ENCODE assay signal across 17 cellular contexts in the genomic region with DNA sequence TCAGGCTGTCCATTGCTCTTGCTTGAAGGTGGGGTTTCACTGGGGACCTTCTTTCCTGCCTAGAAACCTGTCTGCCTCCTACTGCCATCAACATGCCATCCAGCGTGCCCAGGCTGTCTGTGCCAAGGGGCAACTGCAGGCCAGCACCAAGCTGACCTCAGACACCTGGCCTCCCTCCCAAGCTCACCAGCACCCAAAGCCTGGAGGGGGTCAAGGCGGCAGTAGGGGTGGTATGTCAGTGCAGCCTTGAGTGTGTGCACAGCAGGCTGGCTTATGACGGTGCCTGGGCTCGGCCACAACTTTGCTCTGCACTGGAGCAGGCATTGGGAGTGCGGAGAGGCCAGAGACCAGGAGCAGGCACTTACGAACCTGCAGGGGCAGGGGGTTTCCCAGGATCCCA.
DNase-seq lines count a peak whose midpoint lies in the region; ATAC-seq and TF ChIP-seq lines count a peak whose summit lies in the region.
"Had no signal": no experiment of that assay in that cellular context is flagged by ENCODE, and none has a peak within 500 bp of the region (broad histone marks: within the 10 kb centered on the region; RNA-seq: fewer than 3 reads in every experiment).

No MANE protein-coding gene starts in this region.

- H3K9ac ChIP-seq in mesenchymal stem cell (ENCODE audit: low read length): no peak overlapping the region
- H3K9ac ChIP-seq: BLaER1 treated with 17β-estradiol and CSF1 and Interleukin-3, amounts not matched to agents 10 nM and 100 nM; GM23248 had no signal

- H2BK5ac ChIP-seq in mesenchymal stem cell (ENCODE audit: low read depth, low read length, poor library complexity, severe bottlenecking): no peak overlapping the region

- H3K36me3 ChIP-seq in mesenchymal stem cell (ENCODE audit: control insufficient read depth in 1 of 2, insufficient read depth in 2 of 2, low read depth in 1 of 2, low read length in 2 of 2) (no peaks in the 10 kb centered on the region), upper lobe of right lung (no peaks in the 10 kb centered on the region)
- H3K36me3 ChIP-seq: BLaER1 treated with 17β-estradiol and CSF1 and Interleukin-3, amounts not matched to agents 10 nM and 100 nM had no signal

- no peak overlapping the region for H3K4me2 ChIP-seq in mesenchymal stem cell (ENCODE audit: low read length, poor library complexity, severe bottlenecking)
- H3K4me2 ChIP-seq: BLaER1 treated with 17β-estradiol and CSF1 and Interleukin-3, amounts not matched to agents 10 nM and 100 nM had no signal

- no peak overlapping the region for H3K4me3 Mint-ChIP-seq in stimulated activated naive CD8-positive, alpha-beta T cell treated with anti-CD3 and anti-CD28 coated beads, Interleukin-15, amount 100 ng/mL, for 72 hours
- H3K4me3 Mint-ChIP-seq in activated CD4-positive, alpha-beta T cell treated with anti-CD3 and anti-CD28 coated beads, Interleukin-2, amount 10 ng/mL, durations not matched to agents 24 days and 14 days: no peak overlapping the region
- H3K4me3 Mint-ChIP-seq: B cell; CD8-positive, alpha-beta T cell had no signal

- H3K23ac ChIP-seq in mesenchymal stem cell (ENCODE audit: low read length in 2 of 2): no peak overlapping the region

- no peak overlapping the region for H3K4me3 ChIP-seq in mesenchymal stem cell (ENCODE audit: insufficient read depth in 1 of 2, low read depth in 1 of 2, low read length in 2 of 2)
- no peak overlapping the region for H3K4me3 ChIP-seq in upper lobe of right lung
- H3K4me3 ChIP-seq: BLaER1 treated with 17β-estradiol and CSF1 and Interleukin-3, amounts not matched to agents 10 nM and 100 nM; GM12878; GM23248 had no signal

- H2AFZ ChIP-seq in mesenchymal stem cell (ENCODE audit: low read depth, low read length): no peak overlapping the region
- H2AFZ ChIP-seq: GM23248 had no signal

- DNase-seq in stimulated activated naive CD8-positive, alpha-beta T cell treated with anti-CD3 and anti-CD28 coated beads, Interleukin-15, Interleukin-2, amounts not matched to agents 100 U/mL and 50 U/mL, for 24 hours: no peak
- DNase-seq in stimulated activated naive CD8-positive, alpha-beta T cell treated with anti-CD3 and anti-CD28 coated beads, Interleukin-15, amount 100 ng/mL, for 72 hours: no peak
- no peak for DNase-seq in mesenchymal stem cell
- no peak for DNase-seq in upper lobe of right lung
- DNase-seq in retina: no peak
- no peak for DNase-seq in activated CD4-positive, alpha-beta T cell treated with anti-CD3 and anti-CD28 coated beads, Interleukin-2, amount 10 ng/mL, durations not matched to agents 24 days and 14 days
- no peak for DNase-seq in AG20443 (ENCODE audit: low spot score)
- DNase-seq: 8988T; Calu3; CD8-positive, alpha-beta T cell; DMS79 treated with DMSO at 0.1 percent for 48 hours; GF-D8; GM23248; HCEC 1CT had no signal

- no peaks in the 10 kb centered on the region for H3K9me3 Mint-ChIP-seq in stimulated activated naive CD8-positive, alpha-beta T cell treated with anti-CD3 and anti-CD28 coated beads, Interleukin-15, amount 100 ng/mL, for 72 hours
- H3K9me3 Mint-ChIP-seq in activated CD4-positive, alpha-beta T cell treated with anti-CD3 and anti-CD28 coated beads, Interleukin-2, amount 10 ng/mL, durations not matched to agents 24 days and 14 days: no peaks in the 10 kb centered on the region

- no peak overlapping the region for H2BK15ac ChIP-seq in mesenchymal stem cell (ENCODE audit: low read depth, poor library complexity, severe bottlenecking)

- no peak overlapping the region for H2BK120ac ChIP-seq in mesenchymal stem cell (ENCODE audit: low read depth, low read length)

- no peaks in the 10 kb centered on the region for H3K36me3 Mint-ChIP-seq in activated CD4-positive, alpha-beta T cell treated with anti-CD3 and anti-CD28 coated beads, Interleukin-2, amount 10 ng/mL, durations not matched to agents 24 days and 14 days (ENCODE audit: low read depth)
- H3K36me3 Mint-ChIP-seq: CD8-positive, alpha-beta T cell had no signal

- WGBS in mesenchymal stem cell: 91% methylated on average over 5 of the region's 6 CpGs

- H2AK5ac ChIP-seq in mesenchymal stem cell (ENCODE audit: low read length, severe bottlenecking): no peak overlapping the region

- H3K27ac ChIP-seq in mesenchymal stem cell (ENCODE audit: low read length, poor library complexity, severe bottlenecking): no peak overlapping the region
- no peak overlapping the region for H3K27ac ChIP-seq in upper lobe of right lung
- H3K27ac ChIP-seq: BLaER1 treated with 17β-estradiol and CSF1 and Interleukin-3, amounts not matched to agents 10 nM and 100 nM; GM23248 had no signal

- H3K18ac ChIP-seq in mesenchymal stem cell (ENCODE audit: low read depth in 1 of 2, low read length in 2 of 2): no peak overlapping the region

- H4K91ac ChIP-seq in mesenchymal stem cell (ENCODE audit: low read length): peak overlapping the region; percentile 18

- H3K27ac Mint-ChIP-seq in stimulated activated naive CD8-positive, alpha-beta T cell treated with anti-CD3 and anti-CD28 coated beads, Interleukin-15, amount 100 ng/mL, for 72 hours: no peak overlapping the region
- no peak overlapping the region for H3K27ac Mint-ChIP-seq in activated CD4-positive, alpha-beta T cell treated with anti-CD3 and anti-CD28 coated beads, Interleukin-2, amount 10 ng/mL, durations not matched to agents 24 days and 14 days
- H3K27ac Mint-ChIP-seq: B cell; CD8-positive, alpha-beta T cell had no signal

- TF ChIP-seq CTCF in upper lobe of right lung (IDR thresholded peaks at IDR 0.05): no peak

- no peak overlapping the region for H2BK12ac ChIP-seq in mesenchymal stem cell (ENCODE audit: low read length in 2 of 2)

- H3K14ac ChIP-seq in mesenchymal stem cell (ENCODE audit: low read length in 2 of 2): no peak overlapping the region

- no peaks in the 10 kb centered on the region for H3K4me1 Mint-ChIP-seq in stimulated activated naive CD8-positive, alpha-beta T cell treated with anti-CD3 and anti-CD28 coated beads, Interleukin-15, amount 100 ng/mL, for 72 hours
- H3K4me1 Mint-ChIP-seq in activated CD4-positive, alpha-beta T cell treated with anti-CD3 and anti-CD28 coated beads, Interleukin-2, amount 10 ng/mL, durations not matched to agents 24 days and 14 days: no peaks in the 10 kb centered on the region
- H3K4me1 Mint-ChIP-seq: B cell had no signal

- H4K8ac ChIP-seq in mesenchymal stem cell (ENCODE audit: low read length): no peak overlapping the region

- intact Hi-C loops in upper lobe of right lung (cut with DNase I): no loop called here
- intact Hi-C loops in activated CD4-positive, alpha-beta T cell treated with anti-CD3 and anti-CD28 coated beads, Interleukin-2, amount 10 ng/mL, durations not matched to agents 24 days and 14 days (cut with micrococcal nuclease): no loop called here

- H3K4me1 ChIP-seq in mesenchymal stem cell (ENCODE audit: control insufficient read depth, insufficient read depth, low read depth, low read length) (no peaks in the 10 kb centered on the region), upper lobe of right lung (no peaks in the 10 kb centered on the region)
- H3K4me1 ChIP-seq: BLaER1 treated with 17β-estradiol and CSF1 and Interleukin-3, amounts not matched to agents 10 nM and 100 nM had no signal

- H3K27me3 ChIP-seq in mesenchymal stem cell (ENCODE audit: control insufficient read depth in 1 of 2, insufficient read depth in 1 of 2, low read length in 2 of 2) (no peaks in the 10 kb centered on the region), upper lobe of right lung (no peaks in the 10 kb centered on the region)
- H3K27me3 ChIP-seq: BLaER1 treated with 17β-estradiol and CSF1 and Interleukin-3, amounts not matched to agents 10 nM and 100 nM had no signal

- H3K79me1 ChIP-seq in mesenchymal stem cell (replicated peaks; ENCODE audit: low read length, poor library complexity, severe bottlenecking): no peaks in the 10 kb centered on the region

- peak; percentile 3 for ATAC-seq in stimulated activated naive CD8-positive, alpha-beta T cell treated with anti-CD3 and anti-CD28 coated beads, Interleukin-15, Interleukin-2, amounts not matched to agents 100 U/mL and 50 U/mL, for 24 hours
- no peak for ATAC-seq in stimulated activated naive CD8-positive, alpha-beta T cell treated with anti-CD3 and anti-CD28 coated beads, Interleukin-15, amount 100 ng/mL, for 72 hours
- ATAC-seq in upper lobe of right lung: peak; percentile 34
- ATAC-seq: CD8-positive, alpha-beta T cell; GM12878 had no signal

- H3K4ac ChIP-seq in mesenchymal stem cell (ENCODE audit: low read depth in 1 of 2, low read length in 2 of 2): no peak overlapping the region

- H3K27me3 Mint-ChIP-seq in stimulated activated naive CD8-positive, alpha-beta T cell treated with anti-CD3 and anti-CD28 coated beads, Interleukin-15, amount 100 ng/mL, for 72 hours: no peaks in the 10 kb centered on the region
- H3K27me3 Mint-ChIP-seq in activated CD4-positive, alpha-beta T cell treated with anti-CD3 and anti-CD28 coated beads, Interleukin-2, amount 10 ng/mL, durations not matched to agents 24 days and 14 days: no peaks in the 10 kb centered on the region
- H3K27me3 Mint-ChIP-seq: B cell had no signal

- H3K9me3 ChIP-seq in mesenchymal stem cell (ENCODE audit: control insufficient read depth, low read length) (peaks cover 5% of the 10 kb centered on the region), upper lobe of right lung (no peaks in the 10 kb centered on the region)
- H3K9me3 ChIP-seq: BLaER1 treated with 17β-estradiol and CSF1 and Interleukin-3, amounts not matched to agents 10 nM and 100 nM had no signal
